Comparison of ENCODE assay signal across 15 cellular contexts in the genomic region with DNA sequence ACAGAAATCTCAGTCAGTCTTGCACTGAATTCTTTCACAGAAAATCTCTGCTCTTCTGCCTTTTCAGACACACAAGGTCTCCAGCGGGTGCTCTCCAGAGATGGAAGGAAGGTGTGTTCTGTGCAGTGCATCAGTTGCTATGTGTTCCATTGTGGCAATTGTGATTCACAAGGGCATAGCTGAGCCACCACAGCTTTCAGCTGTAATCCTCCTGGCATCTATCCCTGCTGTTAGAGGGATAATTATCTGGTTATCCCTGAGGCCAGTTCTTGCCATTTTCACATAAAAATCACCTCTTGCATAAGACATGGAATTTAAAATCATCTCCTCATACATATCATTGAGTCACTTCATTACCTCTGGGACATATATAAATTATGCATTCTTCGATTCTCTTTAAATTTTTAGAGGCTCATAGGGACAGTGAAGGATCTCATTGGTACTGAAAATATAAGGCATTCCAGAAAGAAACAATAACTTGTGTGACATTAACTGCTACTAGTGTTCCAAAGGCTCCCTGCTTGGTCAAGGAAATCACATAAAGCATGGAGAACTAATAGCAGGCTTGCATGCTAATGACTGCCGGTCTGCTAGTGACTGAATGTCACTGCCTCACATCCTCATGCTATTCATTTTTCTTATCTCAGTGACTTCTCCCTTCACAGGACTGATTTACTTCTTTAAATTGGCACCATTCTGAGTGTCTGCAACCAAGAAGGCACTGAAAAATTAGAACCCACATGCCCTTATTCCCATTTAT.
DNase-seq lines count a peak whose midpoint lies in the region; ATAC-seq and TF ChIP-seq lines count a peak whose summit lies in the region.
"Had no signal": no experiment of that assay in that cellular context is flagged by ENCODE, and none has a peak within 500 bp of the region (broad histone marks: within the 10 kb centered on the region; RNA-seq: fewer than 3 reads in every experiment).

No MANE protein-coding gene starts in this region.

- no peak overlapping the region for H2AFZ ChIP-seq in PC-9

- no peak for TF ChIP-seq EP300 in gastroesophageal sphincter (IDR thresholded peaks at IDR 0.05)

- no peaks in the 10 kb centered on the region for H3K79me2 ChIP-seq in PC-9 (ENCODE audit: low read depth)

- H4K20me1 ChIP-seq in PC-9 (ENCODE audit: insufficient read depth): no peaks in the 10 kb centered on the region

- DNase-seq in ELR (ENCODE audit: low read depth): peak; percentile 61
- DNase-seq in PC-9: peak; percentile 19 to 43
- DNase-seq in fibroblast of mammary gland (ENCODE audit: low read depth): peak; percentile 33
- DNase-seq in renal cortical epithelial cell (ENCODE audit: low read depth): peak; percentile 67
- DNase-seq in testis: no peak
- DNase-seq in activated naive CD8-positive, alpha-beta T cell treated with anti-CD3 and anti-CD28 coated beads for 36 hours: no peak
- DNase-seq in DMS153 treated with DMSO at 0.1 percent for 48 hours (lab: John Stamatoyannopoulos, UW; ENCODE audit: unreplicated experiment): no peak
- DNase-seq: activated B cell treated with CpG ODN at 0.5 μM for 24 hours; activated T-cell treated with anti-CD3 and anti-CD28 coated beads, Interleukin-2, amount 50 U/mL, for 72 hours; central memory CD4-positive, alpha-beta T cell; DMS 273 treated with DMSO at 0.1 percent for 48 hours; gastrocnemius medialis; NCI-H2081 treated with DMSO at 0.1 percent for 48 hours; thyroid gland had no signal

- H3K4me2 ChIP-seq in PC-9: no peak overlapping the region

- H3K4me1 ChIP-seq in PC-9 (replicated peaks; ENCODE audit: insufficient read depth) (peaks cover 7% of the 10 kb centered on the region), testis (no peaks in the 10 kb centered on the region), gastroesophageal sphincter (peaks cover 3 to 52% (median 12%) of the 10 kb centered on the region in 3 donors)
- H3K4me1 ChIP-seq: gastrocnemius medialis had no signal

- no peaks in the 10 kb centered on the region for H3K36me3 Mint-ChIP-seq in activated naive CD8-positive, alpha-beta T cell treated with anti-CD3 and anti-CD28 coated beads for 36 hours

- intact Hi-C loops in PC-9 (cut with micrococcal nuclease; ENCODE audit: unreplicated experiment) (loop anchor here (10.0 kb wide), 1 partner anchor 212 kb away; a partner anchor contains a TSS), testis (cut with DNase I; ENCODE audit: low total_unique reads) (no loop called here)

- H3K4me1 Mint-ChIP-seq in activated naive CD8-positive, alpha-beta T cell treated with anti-CD3 and anti-CD28 coated beads for 36 hours: peaks cover 7% of the 10 kb centered on the region
- H3K4me1 Mint-ChIP-seq: activated B cell treated with CpG ODN at 0.5 μM for 24 hours had no signal

- BruUV-seq in PC-9 (replicated peaks; lab: Mats Ljungman, UMichigan): no TSS peak

- no peak for ATAC-seq in gastroesophageal sphincter
- ATAC-seq: activated T-cell treated with anti-CD3 and anti-CD28 coated beads, Interleukin-2, amount 50 U/mL, for 72 hours; gastrocnemius medialis had no signal

- POLR2A ChIA-PET in PC-9 (lab: Charles Lee; ENCODE audit: unreplicated experiment): interaction anchor here (0.7 kb wide), 1 partner anchor 423 kb away, joined by 6 read pairs; no protein-coding TSS in a partner anchor

- no peak for TF ChIP-seq POLR2A in testis (IDR thresholded peaks at IDR 0.05)
- no peak for TF ChIP-seq POLR2A in gastroesophageal sphincter (IDR thresholded peaks at IDR 0.05)

- H3K27ac Mint-ChIP-seq in activated naive CD8-positive, alpha-beta T cell treated with anti-CD3 and anti-CD28 coated beads for 36 hours: no peak overlapping the region
- H3K27ac Mint-ChIP-seq: activated B cell treated with CpG ODN at 0.5 μM for 24 hours; activated T-cell treated with anti-CD3 and anti-CD28 coated beads, Interleukin-2, amount 50 U/mL, for 72 hours had no signal

- H3K27me3 Mint-ChIP-seq in activated naive CD8-positive, alpha-beta T cell treated with anti-CD3 and anti-CD28 coated beads for 36 hours: peaks cover 30% of the 10 kb centered on the region

- H3K27me3 ChIP-seq in PC-9 (ENCODE audit: insufficient read depth, low read depth) (no peaks in the 10 kb centered on the region), testis (no peaks in the 10 kb centered on the region), gastroesophageal sphincter (no peaks in the 10 kb centered on the region)
- H3K27me3 ChIP-seq: gastrocnemius medialis, thyroid gland had no signal

- H3K9me3 ChIP-seq in PC-9 (ENCODE audit: insufficient read depth, low read depth) (no peaks in the 10 kb centered on the region), testis (no peaks in the 10 kb centered on the region), gastroesophageal sphincter (no peaks in the 10 kb centered on the region)
- H3K9me3 ChIP-seq: gastrocnemius medialis, thyroid gland had no signal

- H3K4me3 ChIP-seq in PC-9: no peak overlapping the region
- no peak overlapping the region for H3K4me3 ChIP-seq in fibroblast of mammary gland (ENCODE audit: control insufficient read depth, low read depth, low read length)
- no peak overlapping the region for H3K4me3 ChIP-seq in testis
- H3K4me3 ChIP-seq in gastroesophageal sphincter: no peak overlapping the region
- H3K4me3 ChIP-seq: gastrocnemius medialis, thyroid gland had no signal

- no peak for TF ChIP-seq CTCF in PC-9 (conservative IDR thresholded peaks at IDR 0.05)
- TF ChIP-seq CTCF in fibroblast of mammary gland (conservative IDR thresholded peaks at IDR 0.05; ENCODE audit: control insufficient read depth, insufficient read depth, low read depth, low read length): no peak
- no peak for TF ChIP-seq CTCF in testis (IDR thresholded peaks at IDR 0.05)
- TF ChIP-seq CTCF in gastroesophageal sphincter (IDR thresholded peaks at IDR 0.05): no peak

- H3K4me3 Mint-ChIP-seq in activated naive CD8-positive, alpha-beta T cell treated with anti-CD3 and anti-CD28 coated beads for 36 hours: no peak overlapping the region
- H3K4me3 Mint-ChIP-seq: activated B cell treated with CpG ODN at 0.5 μM for 24 hours; activated T-cell treated with anti-CD3 and anti-CD28 coated beads, Interleukin-2, amount 50 U/mL, for 72 hours had no signal

- H3K9me2 ChIP-seq in PC-9 (ENCODE audit: insufficient read depth): no peaks in the 10 kb centered on the region

- CTCF ChIA-PET in PC-9 (lab: Charles Lee): interaction anchor here (0.6 kb wide), 1 partner anchor 95 kb away, joined by 4 read pairs; no protein-coding TSS in a partner anchor

- H3K27ac ChIP-seq in PC-9 (peak overlapping the region; percentile 39; the same call in 1 of the 2 replicates), testis (no peak overlapping the region), gastroesophageal sphincter (peak overlapping the region in 2 of 4 donors; percentile 22 to 32)
- H3K27ac ChIP-seq: gastrocnemius medialis, thyroid gland had no signal

- H3K9me3 Mint-ChIP-seq in activated naive CD8-positive, alpha-beta T cell treated with anti-CD3 and anti-CD28 coated beads for 36 hours: no peaks in the 10 kb centered on the region
- H3K9me3 Mint-ChIP-seq: activated B cell treated with CpG ODN at 0.5 μM for 24 hours; activated T-cell treated with anti-CD3 and anti-CD28 coated beads, Interleukin-2, amount 50 U/mL, for 72 hours had no signal

- H3F3A ChIP-seq in PC-9 (ENCODE audit: insufficient read depth, low read depth): no peaks in the 10 kb centered on the region

- H3K36me3 ChIP-seq in PC-9 (ENCODE audit: low read depth): no peaks in the 10 kb centered on the region
- no peaks in the 10 kb centered on the region for H3K36me3 ChIP-seq in testis (ENCODE audit: low read depth, missing control alignments)
- no peaks in the 10 kb centered on the region for H3K36me3 ChIP-seq in gastroesophageal sphincter
- H3K36me3 ChIP-seq: gastrocnemius medialis, thyroid gland had no signal

- WGBS in testis, 2 donors: 91 to 96% methylated on average over 3 of the region's 3 CpGs
- WGBS in gastroesophageal sphincter (ENCODE audit: low coverage in 1 of 2), 2 donors: 77 to 90% methylated on average over 3 of the region's 3 CpGs

Comparison
In these comparisons a context has a peak if more than half of its experiments do, and no peak if none do; other contexts are left out.
1. DNase-seq: peak in ELR (single experiment), PC-9 (2 of 2), fibroblast of mammary gland (single experiment) and renal cortical epithelial cell (single experiment); none in testis (single experiment), activated naive CD8-positive, alpha-beta T cell treated with anti-CD3 and anti-CD28 coated beads for 36 hours (single experiment) and DMS153 treated with DMSO at 0.1 percent for 48 hours (single experiment).